ENCODE assay signal across 28 cellular contexts in genomic region chr7:52779004-52779403, GRCh38.
"Had no signal": no experiment of that assay in that cellular context is flagged by ENCODE, and none has a peak within 500 bp of the region (broad histone marks: within the 10 kb centered on the region; RNA-seq: fewer than 3 reads in every experiment).

No MANE protein-coding gene starts in this region.

- H3K36me3 ChIP-seq: ascending aorta, cardiac muscle cell had no signal

- ATAC-seq: activated CD8-positive, alpha-beta T cell treated with anti-CD3 and anti-CD28 coated beads for 36 hours; activated naive CD8-positive, alpha-beta T cell treated with anti-CD3 and anti-CD28 coated beads, Interleukin-2, amount 50 U/mL, for 24 hours; activated T-cell treated with anti-CD3 and anti-CD28 coated beads, Interleukin-2, amount 50 U/mL, for 4 hours had no signal

- DNase-seq: activated B cell treated with CpG ODN at 0.5 μM for 24 hours; activated CD4-positive, alpha-beta memory T cell treated with anti-CD3 and anti-CD28 coated beads for 36 hours; activated CD4-positive, alpha-beta T cell treated with anti-CD3 and anti-CD28 coated beads for 4 hours; activated CD4-positive, alpha-beta T cell treated with anti-CD3 and anti-CD28 coated beads, Interleukin-2, amount 10 ng/mL, durations not matched to agents 24 days and 14 days; activated CD4-positive, alpha-beta T cell treated with anti-CD3 and anti-CD28 coated beads, Interleukin-2, amount 50 U/mL, for 1 hour; activated CD4-positive, alpha-beta T cell treated with anti-CD3 and anti-CD28 coated beads, Interleukin-2, amount 50 U/mL, for 4 hours; activated CD4-positive, CD25-positive, alpha-beta regulatory T cell treated with anti-CD3 and anti-CD28 coated beads, Interleukin-2, amount 50 U/mL, for 72 hours; activated CD8-positive, alpha-beta memory T cell treated with anti-CD3 and anti-CD28 coated beads, Interleukin-2, amount 50 U/mL, for 4 hours; activated CD8-positive, alpha-beta T cell treated with anti-CD3 and anti-CD28 coated beads for 36 hours; activated effector memory CD4-positive, alpha-beta T cell treated with Interleukin-2 at 50 U/mL for 16 hours; activated gamma-delta T cell; activated naive CD4-positive, alpha-beta T cell treated with anti-CD3 and anti-CD28 coated beads, Interleukin-2, amount 10 ng/mL, durations not matched to agents 7 days and 5 days; activated naive CD4-positive, alpha-beta T cell treated with Interleukin-2 at 50 U/mL for 16 hours; activated naive CD8-positive, alpha-beta T cell treated with anti-CD3 and anti-CD28 coated beads, Interleukin-2, amount 10 ng/mL, durations not matched to agents 7 days and 5 days; activated naive CD8-positive, alpha-beta T cell treated with anti-CD3 and anti-CD28 coated beads, Interleukin-2, amount 50 U/mL, for 24 hours; activated T-cell treated with anti-CD3 and anti-CD28 coated beads for 4 hours; activated T-cell treated with anti-CD3 and anti-CD28 coated beads, Interleukin-2, amount 50 U/mL, for 1 hour; activated T-cell treated with anti-CD3 and anti-CD28 coated beads, Interleukin-2, amount 50 U/mL, for 4 hours; amygdala; anterior cingulate cortex; caudate nucleus; cerebellar nuclear complex; T-helper 1 cell; T-helper 2 cell; T-helper 9 cell had no signal

- H3K4me3 ChIP-seq: ascending aorta, cardiac muscle cell had no signal

- H3K4me1 ChIP-seq: ascending aorta had no signal

- H3K27me3 ChIP-seq: ascending aorta, cardiac muscle cell had no signal

- H3K27ac ChIP-seq: ascending aorta, cardiac muscle cell, VCaP had no signal
